14 cellular contexts compared by ENCODE assay signal in the genomic region with DNA sequence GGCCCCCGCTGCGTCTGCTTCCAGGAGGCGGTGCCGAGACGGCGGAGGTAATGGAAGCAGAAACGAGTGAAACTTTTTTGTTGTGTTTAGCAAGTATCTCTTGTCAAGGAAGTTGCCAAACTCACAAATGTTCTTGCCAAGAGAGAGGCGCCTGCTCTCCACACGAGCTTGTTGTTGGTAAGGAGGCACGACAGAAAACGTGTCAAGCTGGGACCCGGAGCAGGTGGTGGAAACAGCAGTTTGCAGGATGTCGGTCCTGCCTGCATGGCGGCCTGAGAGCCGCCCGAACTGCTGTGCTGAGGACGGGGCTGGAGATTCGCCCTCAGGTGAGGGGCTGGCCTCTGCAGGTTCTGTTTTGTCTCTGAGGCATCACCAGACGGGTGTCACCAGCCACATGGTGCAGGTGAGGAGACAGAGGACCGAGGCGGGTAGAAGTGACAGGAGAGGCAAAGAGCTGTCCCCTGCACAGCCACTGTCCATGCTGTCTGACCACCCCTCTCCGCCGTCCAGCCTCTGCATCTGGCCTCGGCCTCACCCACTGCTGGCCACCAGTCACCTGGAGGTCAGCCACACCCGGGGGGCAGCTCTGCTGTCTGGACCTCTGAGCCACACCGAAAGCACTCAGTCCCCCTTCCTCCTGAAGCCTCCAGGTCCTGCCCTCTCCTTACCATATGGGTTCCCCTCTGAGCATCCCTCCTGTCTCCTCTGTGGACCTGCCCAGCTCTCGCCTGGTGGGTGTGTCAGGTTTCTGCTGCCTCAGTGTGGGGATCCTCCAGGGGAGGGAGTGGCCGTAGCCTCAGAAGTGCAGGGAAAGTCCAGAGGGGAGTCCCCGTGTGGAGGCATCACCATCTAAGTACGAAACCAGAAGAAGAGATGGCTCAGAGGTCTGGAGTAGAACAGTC.
A peak's percentile ranks its signal among the peaks of the same experiment; 100 is the strongest.
DNase-seq lines count a peak whose midpoint lies in the region; ATAC-seq, FAIRE-seq and TF ChIP-seq lines count a peak whose summit lies in the region.
"Had no signal": no experiment of that assay in that cellular context is flagged by ENCODE, and none has a peak within 500 bp of the region (broad histone marks: within the 10 kb centered on the region; RNA-seq: fewer than 3 reads in every experiment).

No MANE protein-coding gene starts in this region.

- TF ChIP-seq CTCF in heart right ventricle (IDR thresholded peaks at IDR 0.05), result no peak
- no peak for TF ChIP-seq CTCF in brain (conservative IDR thresholded peaks at IDR 0.05)
- no peak for TF ChIP-seq CTCF in mucosa of descending colon (IDR thresholded peaks at IDR 0.05)
- no peak for TF ChIP-seq CTCF in testis (IDR thresholded peaks at IDR 0.05)
- no peak for TF ChIP-seq CTCF in Caco-2 (IDR thresholded peaks at IDR 0.05; ENCODE audit: insufficient read depth in 1 of 2, low read depth in 1 of 2, low read length in 1 of 2, severe bottlenecking in 1 of 2, unreplicated experiment in 1 of 2)

- H3K27me3 Mint-ChIP-seq in brain, result peaks cover 1% of the 10 kb centered on the region
- peaks cover 71% of the 10 kb centered on the region for H3K27me3 Mint-ChIP-seq in Caco-2 (ENCODE audit: insufficient read depth, unreplicated experiment)

- H3K27ac Mint-ChIP-seq in brain (peak overlapping the region in 3 of 5 experiments; percentile 23 to 63 (median 35)), Caco-2 (ENCODE audit: unreplicated experiment) (no peak overlapping the region)
- H3K27ac Mint-ChIP-seq: T-helper 1 cell treated with Interleukin-12 subunit alpha and Interleukin-12 subunit beta and Interleukin-4 antibody, amounts not matched to agents 30 μg/mL and 1 μg/mL, for 36 hours had no signal

- peaks cover 0 to 97% (median 75%) of the 10 kb centered on the region in 7 donors for H3K27me3 ChIP-seq in heart right ventricle
- H3K27me3 ChIP-seq in testis, result no peaks in the 10 kb centered on the region
- peaks cover 16% of the 10 kb centered on the region for H3K27me3 ChIP-seq in Caco-2 (replicated peaks; ENCODE audit: control insufficient read depth, insufficient read depth, low read length)

- peaks cover 0 to 2% (median 0%) of the 10 kb centered on the region in 5 experiments for H3K9me3 Mint-ChIP-seq in brain
- no peaks in the 10 kb centered on the region for H3K9me3 Mint-ChIP-seq in Caco-2 (ENCODE audit: unreplicated experiment)
- H3K9me3 Mint-ChIP-seq: T-helper 1 cell treated with Interleukin-12 subunit alpha and Interleukin-12 subunit beta and Interleukin-4 antibody, amounts not matched to agents 30 μg/mL and 1 μg/mL, for 36 hours had no signal

- peak overlapping the region in 1 of 10 donors; percentile 5 for H3K4me3 ChIP-seq in heart right ventricle
- H3K4me3 ChIP-seq in mucosa of descending colon, result no peak overlapping the region
- no peak overlapping the region for H3K4me3 ChIP-seq in testis
- H3K4me3 ChIP-seq in Caco-2 (ENCODE audit: low read depth, low read length), result no peak overlapping the region

- H3K4me3 Mint-ChIP-seq in brain, result peak overlapping the region in 1 of 5 experiments; percentile 27
- H3K4me3 Mint-ChIP-seq in Caco-2 (ENCODE audit: unreplicated experiment), result no peak overlapping the region
- H3K4me3 Mint-ChIP-seq: T-helper 1 cell treated with Interleukin-12 subunit alpha and Interleukin-12 subunit beta and Interleukin-4 antibody, amounts not matched to agents 30 μg/mL and 1 μg/mL, for 36 hours had no signal

- H3K36me3 ChIP-seq in heart right ventricle (no peaks in the 10 kb centered on the region), mucosa of descending colon (ENCODE audit: low read depth) (no peaks in the 10 kb centered on the region), testis (ENCODE audit: low read depth, missing control alignments) (no peaks in the 10 kb centered on the region), Caco-2 (ENCODE audit: control insufficient read depth, insufficient read depth, low read length) (no peaks in the 10 kb centered on the region)
- H3K36me3 ChIP-seq: brain microvascular endothelial cell had no signal

- POLR2A ChIA-PET in Caco-2 (lab: Charles Lee), result no interaction called here

- DNase-seq in Right ventricle myocardium superior, result peak; percentile 39
- DNase-seq in heart right ventricle, result no peak
- DNase-seq in mucosa of descending colon, result peak in 2 of 3 donors; percentile 8 to 27
- peak; percentile 45 for DNase-seq in testis
- DNase-seq in Caco-2, result no peak
- DNase-seq in H54 (ENCODE audit: insufficient read length, low spot score), result no peak
- no peak for DNase-seq in erythroblast (lab: John Stamatoyannopoulos, UW)
- DNase-seq: activated CD8-positive, alpha-beta memory T cell treated with anti-CD3 and anti-CD28 coated beads, Interleukin-2, amount 50 U/mL, for 4 hours; brain microvascular endothelial cell; C1 segment of cervical spinal cord; NCI-H1417 treated with DMSO at 0.1 percent for 48 hours had no signal

- CTCF ChIA-PET in Caco-2 (lab: Charles Lee), result no interaction called here

- H3K27ac ChIP-seq in heart right ventricle (no peak overlapping the region), testis (peak overlapping the region in 1 of 2 donors; percentile 21)
- H3K27ac ChIP-seq: brain microvascular endothelial cell had no signal

- intact Hi-C loops in Right ventricle myocardium superior (cut with DNase I) (no loop called here), heart right ventricle (cut with DNase I) (loop anchor here in 1 of 10 donors (5.0 kb wide), 1 partner anchor 377 kb away; no protein-coding TSS in a partner anchor), mucosa of descending colon (cut with DNase I, micrococcal nuclease) (no loop called here), testis (cut with DNase I; ENCODE audit: low total_unique reads) (no loop called here), Caco-2 (cut with micrococcal nuclease; ENCODE audit: unreplicated experiment) (no loop called here)

- BruUV-seq in Caco-2 (replicated peaks; lab: Mats Ljungman, UMichigan), result no TSS peak

- WGBS in heart right ventricle, 2 donors, result 38 to 39% methylated on average over 30 of the region's 30 CpGs
- WGBS in testis, 2 donors, result 47 to 52% methylated on average over 24 to 30 of the region's 30 CpGs

- ATAC-seq in Right ventricle myocardium superior (ENCODE audit: poor library complexity) (no peak), heart right ventricle (no peak), mucosa of descending colon (no peak)
- ATAC-seq: sciatic nerve had no signal

- H3K36me3 Mint-ChIP-seq in brain (no peaks in the 10 kb centered on the region), Caco-2 (ENCODE audit: insufficient read depth, unreplicated experiment) (no peaks in the 10 kb centered on the region)

- H3K4me1 ChIP-seq in heart right ventricle (peaks cover 0 to 4% (median 0%) of the 10 kb centered on the region in 9 donors), mucosa of descending colon (ENCODE audit: low read depth) (no peaks in the 10 kb centered on the region), testis (peaks cover 16% of the 10 kb centered on the region), Caco-2 (no peaks in the 10 kb centered on the region)

- no peak for FAIRE-seq in H54 (lab: Jason Lieb, UNC)

- TF ChIP-seq POLR2A in testis (IDR thresholded peaks at IDR 0.05) (no peak), H54 (IDR thresholded peaks at IDR 0.05; ENCODE audit: low read depth, low read length) (no peak), erythroblast (IDR thresholded peaks at IDR 0.05; ENCODE audit: low read length) (no peak)

- no peaks in the 10 kb centered on the region for H3K9me3 ChIP-seq in heart right ventricle
- H3K9me3 ChIP-seq in mucosa of descending colon, result no peaks in the 10 kb centered on the region
- no peaks in the 10 kb centered on the region for H3K9me3 ChIP-seq in testis
- no peaks in the 10 kb centered on the region for H3K9me3 ChIP-seq in Caco-2

- H3K4me1 Mint-ChIP-seq in brain (peaks cover 55% of the 10 kb centered on the region), Caco-2 (ENCODE audit: low read depth, unreplicated experiment) (no peaks in the 10 kb centered on the region)

Comparison
In these comparisons a context has a peak if more than half of its experiments do, and no peak if none do; other contexts are left out.
1. DNase-seq: peak in Right ventricle myocardium superior (single experiment), mucosa of descending colon (2 of 3) and testis (single experiment); none in heart right ventricle (0 of 2), Caco-2 (0 of 2), H54 (single experiment) and erythroblast (0 of 2).